Comparison of ENCODE assay signal across 25 cellular contexts in the genomic region with DNA sequence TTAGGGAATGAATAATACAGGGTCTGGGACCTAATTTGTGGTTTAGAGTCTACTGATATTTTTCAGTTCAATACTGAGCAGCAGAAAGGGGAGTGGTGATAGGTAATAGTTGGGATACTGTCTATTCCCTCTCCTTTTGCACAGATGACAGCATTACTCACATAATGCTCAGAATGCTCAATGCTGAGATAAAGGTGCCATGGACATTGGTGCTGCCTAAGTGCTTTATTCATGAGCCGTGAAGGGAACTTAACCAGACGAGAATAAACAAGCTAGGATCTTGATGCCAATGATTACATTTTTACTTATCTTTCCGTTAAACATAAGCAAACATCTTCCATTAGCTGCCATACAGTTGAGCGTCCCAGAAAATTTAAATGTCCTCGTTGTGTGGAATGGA.
"Had no signal": no experiment of that assay in that cellular context is flagged by ENCODE, and none has a peak within 500 bp of the region (broad histone marks: within the 10 kb centered on the region; RNA-seq: fewer than 3 reads in every experiment).

No MANE protein-coding gene starts in this region.

- H3K4me3 ChIP-seq: gastrocnemius medialis, lower lobe of right lung, prostate gland, right atrium auricular region, smooth muscle cell, suprapubic skin, vagina had no signal

- H3K27ac ChIP-seq: epithelial cell of prostate, gastrocnemius medialis, lower lobe of right lung, prostate gland, right atrium auricular region, suprapubic skin, vagina had no signal

- DNase-seq: dermis blood vessel endothelial cell; effector memory CD8-positive, alpha-beta T cell; foreskin fibroblast; gastrocnemius medialis; left ventricle myocardium superior; lower lobe of right lung; naive thymus-derived CD8-positive, alpha-beta T cell; nephron progenitor cell; nucleus accumbens; stimulated activated CD4-positive, alpha-beta T cell treated with anti-CD3 and anti-CD28 coated beads, Interleukin-12 subunit alpha, Interleukin-12 subunit beta, amount 100 ng/mL, for 4 hours; stimulated activated CD4-positive, alpha-beta T cell treated with anti-CD3 and anti-CD28 coated beads, Interleukin-1b, Interleukin-23, amount 100 ng/mL, for 48 hours; stimulated activated CD4-positive, alpha-beta T cell treated with anti-CD3 and anti-CD28 coated beads, Interleukin-4, amount 100 ng/mL, for 1 hour; stimulated activated CD8-positive, alpha-beta memory T cell treated with anti-CD3 and anti-CD28 coated beads, Interleukin-4, amount 100 ng/mL, for 48 hours; stimulated activated naive CD4-positive, alpha-beta T cell; stimulated activated naive CD8-positive, alpha-beta T cell treated with anti-CD3 and anti-CD28 coated beads, Interleukin-15, amount 100 ng/mL, for 72 hours; trophoblast cell had no signal

- H3K9me3 ChIP-seq: gastrocnemius medialis, lower lobe of right lung, prostate gland, suprapubic skin, vagina had no signal

- ATAC-seq: effector memory CD8-positive, alpha-beta T cell; esophagus mucosa; gastrocnemius medialis; left ventricle myocardium superior; lower lobe of right lung; naive thymus-derived CD8-positive, alpha-beta T cell; sciatic nerve; stimulated activated naive CD8-positive, alpha-beta T cell treated with anti-CD3 and anti-CD28 coated beads, Interleukin-15, amount 100 ng/mL, for 72 hours had no signal

- H3K4me1 ChIP-seq: gastrocnemius medialis, lower lobe of right lung, prostate gland, right atrium auricular region, suprapubic skin, vagina had no signal

- H3K36me3 ChIP-seq: gastrocnemius medialis, lower lobe of right lung, prostate gland, right atrium auricular region, suprapubic skin, vagina had no signal

- H3K4me2 ChIP-seq: smooth muscle cell had no signal

- H3K27me3 ChIP-seq: gastrocnemius medialis, right atrium auricular region, suprapubic skin, vagina had no signal

- FAIRE-seq: keratinocyte had no signal
